ENCODE assay signal across 22 cellular contexts in the genomic region with DNA sequence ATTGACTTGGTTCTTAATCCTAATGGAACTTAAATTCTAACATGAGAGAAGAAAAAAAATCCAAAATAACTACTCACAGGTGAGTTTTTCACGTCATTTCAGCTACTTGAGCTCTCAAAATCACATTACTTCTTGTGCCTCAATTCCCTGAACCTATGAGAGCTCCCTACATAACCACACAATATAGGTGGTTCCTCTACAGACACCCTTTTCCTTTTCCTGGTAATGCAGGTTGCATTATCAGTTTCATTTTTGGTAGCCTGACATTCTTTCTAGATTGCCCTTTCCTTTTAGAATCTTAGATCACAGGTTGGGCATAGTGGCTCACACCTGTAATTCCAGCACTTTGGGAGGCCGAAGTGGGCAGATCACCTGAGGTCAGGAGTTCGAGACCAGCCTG. TPM values are rescaled to one million over a fixed set of nuclear protein-coding genes. Genes with fewer than 3 reads are reported as not detected.
"Had no signal": no experiment of that assay in that cellular context is flagged by ENCODE, and none has a peak within 500 bp of the region (broad histone marks: within the 10 kb centered on the region; RNA-seq: fewer than 3 reads in every experiment).

No MANE protein-coding gene starts in this region.

- FAIRE-seq: islet of Langerhans had no signal

- H3K36me3 ChIP-seq: right atrium auricular region, SJSA1 had no signal

- H3K9me3 Mint-ChIP-seq: brain; stimulated activated memory B cell treated with anti-CD40 and anti-IgM and Interleukin-4, amounts not matched to agents 10 μg/mL and 1 μg/mL and 100 μg/mL, for 72 hours had no signal

- ATAC-seq: activated CD4-positive, CD25-positive, alpha-beta regulatory T cell treated with anti-CD3 and anti-CD28 coated beads, Interleukin-2, amount 50 U/mL, for 24 hours; foreskin keratinocyte; left lobe of liver; mucosa of descending colon; naive thymus-derived CD4-positive, alpha-beta T cell; stimulated activated memory B cell treated with anti-CD40 and anti-IgM and Interleukin-4, amounts not matched to agents 10 μg/mL and 1 μg/mL and 100 μg/mL, for 72 hours had no signal

- H3K9me3 ChIP-seq: mucosa of descending colon, right atrium auricular region, SJSA1 had no signal

- DNase-seq: activated CD4-positive, alpha-beta T cell treated with anti-CD3 and anti-CD28 coated beads, Interleukin-2, amount 50 U/mL, for 4 hours; activated CD8-positive, alpha-beta memory T cell treated with anti-CD3 and anti-CD28 coated beads, Interleukin-2, amount 50 U/mL, for 48 hours; activated naive CD4-positive, alpha-beta T cell treated with anti-CD3 and anti-CD28 coated beads, Interleukin-2, amount 50 U/mL, for 16 hours; amygdala; cortex of kidney; effector CD8-positive, alpha-beta T cell; foreskin keratinocyte; glutamatergic neuron; mucosa of descending colon; naive thymus-derived CD4-positive, alpha-beta T cell; stimulated activated CD4-positive, alpha-beta T cell treated with anti-CD3 and anti-CD28 coated beads, Interleukin-2, amount 100 ng/mL, for 48 hours; substantia nigra; T-helper 9 cell; trophoblast cell had no signal

- H3K27me3 ChIP-seq: foreskin keratinocyte, right atrium auricular region, SJSA1 had no signal

- H3K27ac ChIP-seq: foreskin keratinocyte, SJSA1 had no signal

- H3K4me3 Mint-ChIP-seq: brain; stimulated activated memory B cell treated with anti-CD40 and anti-IgM and Interleukin-4, amounts not matched to agents 10 μg/mL and 1 μg/mL and 100 μg/mL, for 72 hours had no signal

- H3K27ac Mint-ChIP-seq: stimulated activated memory B cell treated with anti-CD40 and anti-IgM and Interleukin-4, amounts not matched to agents 10 μg/mL and 1 μg/mL and 100 μg/mL, for 72 hours had no signal

- H3K4me3 ChIP-seq: mucosa of descending colon, right atrium auricular region, SJSA1 had no signal

- H3K4me1 ChIP-seq: foreskin keratinocyte had no signal

- H3K27me3 Mint-ChIP-seq: brain; naive thymus-derived CD4-positive, alpha-beta T cell; stimulated activated memory B cell treated with anti-CD40 and anti-IgM and Interleukin-4, amounts not matched to agents 10 μg/mL and 1 μg/mL and 100 μg/mL, for 72 hours had no signal

RNA-seq across cellular contexts. Expression of gene GPR34, which starts 4.3 kb away (rescaled TPM):
- total RNA-seq: foreskin keratinocyte, SJSA1 had no signal
- polyA plus RNA-seq: foreskin keratinocyte had no signal

RNA-seq across cellular contexts. Expression of gene GPR82, which starts 31.0 kb away (rescaled TPM):
- total RNA-seq: foreskin keratinocyte, SJSA1, skeletal muscle tissue had no signal
- polyA plus RNA-seq: foreskin keratinocyte had no signal
